In genomic region chr1:84687703-84688460, GRCh38 we compare ENCODE assay signal across 17 cellular contexts. TPM values are rescaled to one million over a fixed set of nuclear protein-coding genes. Genes with fewer than 3 reads are reported as not detected.
DNase-seq lines count a peak whose midpoint lies in the region; TF ChIP-seq lines count a peak whose summit lies in the region.
"Had no signal": no experiment of that assay in that cellular context is flagged by ENCODE, and none has a peak within 500 bp of the region (broad histone marks: within the 10 kb centered on the region; RNA-seq: fewer than 3 reads in every experiment).

No MANE protein-coding gene starts in this region.

- intact Hi-C loops in activated naive CD4-positive, alpha-beta T cell treated with anti-CD3 and anti-CD28 coated beads for 36 hours (cut with micrococcal nuclease) = loop anchor here (2.0 kb wide), 2 partner anchors 13 to 19 kb away; no protein-coding TSS in a partner anchor

- H3K4me3 ChIP-seq in AG04450 (ENCODE audit: low read depth, low read length) (peak overlapping the region; percentile 73), foreskin fibroblast (ENCODE audit: low read depth in 1 of 2, low read length in 2 of 2) (peak overlapping the region; percentile 69 to 73)
- H3K4me3 ChIP-seq: ascending aorta, psoas muscle had no signal

- H3K9me3 Mint-ChIP-seq in activated naive CD4-positive, alpha-beta T cell treated with anti-CD3 and anti-CD28 coated beads for 36 hours = no peaks in the 10 kb centered on the region
- H3K9me3 Mint-ChIP-seq: memory B cell; stimulated activated naive CD8-positive, alpha-beta T cell treated with anti-CD3 and anti-CD28 coated beads, Interleukin-15, amount 100 ng/mL, for 72 hours had no signal

- no peak overlapping the region for H3K4me3 Mint-ChIP-seq in activated naive CD4-positive, alpha-beta T cell treated with anti-CD3 and anti-CD28 coated beads for 36 hours

- TF ChIP-seq CTCF in AG04450 (IDR thresholded peaks at IDR 0.05; ENCODE audit: low read depth, low read length) = no peak
- TF ChIP-seq CTCF in foreskin fibroblast (IDR thresholded peaks at IDR 0.05; ENCODE audit: low read depth, low read length) = no peak

- H3K27ac Mint-ChIP-seq in activated naive CD4-positive, alpha-beta T cell treated with anti-CD3 and anti-CD28 coated beads for 36 hours = no peak overlapping the region
- H3K27ac Mint-ChIP-seq: memory B cell; stimulated activated naive CD8-positive, alpha-beta T cell treated with anti-CD3 and anti-CD28 coated beads, Interleukin-15, amount 100 ng/mL, for 72 hours had no signal

- no peak for DNase-seq in AG04450 (ENCODE audit: low read depth, low spot score)
- DNase-seq in GM04503 (ENCODE audit: low read depth) = peak; percentile 42
- peak; percentile 86 for DNase-seq in OCI-M1 (lab: John Stamatoyannopoulos, UW)
- peak; percentile 61 to 78 for DNase-seq in foreskin fibroblast
- no peak for DNase-seq in Ammon's horn (ENCODE audit: low spot score)
- no peak for DNase-seq in activated naive CD4-positive, alpha-beta T cell treated with anti-CD3 and anti-CD28 coated beads for 36 hours
- DNase-seq in NCI-H2227 treated with DMSO at 0.1 percent for 48 hours (lab: John Stamatoyannopoulos, UW) = no peak
- DNase-seq in RPMI8226 = no peak
- DNase-seq: effector memory CD4-positive, alpha-beta T cell; hippocampal formation; NCI-H446 treated with DMSO at 0.1 percent for 48 hours; psoas muscle; stimulated activated CD4-positive, alpha-beta T cell treated with anti-CD3 and anti-CD28 coated beads, Interleukin-4, amount 100 ng/mL, for 1 hour; stimulated activated naive CD8-positive, alpha-beta T cell treated with anti-CD3 and anti-CD28 coated beads, Interleukin-15, amount 100 ng/mL, for 72 hours had no signal

- no peak overlapping the region for H3K27ac ChIP-seq in AG04450 (ENCODE audit: low read depth, low read length)
- H3K27ac ChIP-seq: ascending aorta, C4-2B, psoas muscle had no signal

- H3K36me3 Mint-ChIP-seq in activated naive CD4-positive, alpha-beta T cell treated with anti-CD3 and anti-CD28 coated beads for 36 hours (ENCODE audit: low read depth) = no peaks in the 10 kb centered on the region

- POLR2A ChIA-PET in AG04450 (lab: Yijun Ruan, JAX) = no interaction called here

- H3K27me3 Mint-ChIP-seq in activated naive CD4-positive, alpha-beta T cell treated with anti-CD3 and anti-CD28 coated beads for 36 hours (ENCODE audit: low read depth) = peaks cover 3% of the 10 kb centered on the region
- H3K27me3 Mint-ChIP-seq: memory B cell; stimulated activated naive CD8-positive, alpha-beta T cell treated with anti-CD3 and anti-CD28 coated beads, Interleukin-15, amount 100 ng/mL, for 72 hours had no signal

- H3K4me1 Mint-ChIP-seq in activated naive CD4-positive, alpha-beta T cell treated with anti-CD3 and anti-CD28 coated beads for 36 hours (ENCODE audit: low read depth) = peaks cover 52% of the 10 kb centered on the region

- no peaks in the 10 kb centered on the region for H3K27me3 ChIP-seq in AG04450 (ENCODE audit: control insufficient read depth, insufficient read depth, low read length)
- H3K27me3 ChIP-seq: ascending aorta had no signal

- no peaks in the 10 kb centered on the region for H3K9me3 ChIP-seq in AG04450 (ENCODE audit: control insufficient read depth, insufficient read depth, low read length)
- H3K9me3 ChIP-seq: ascending aorta, psoas muscle had no signal

- CTCF ChIA-PET in AG04450 (lab: Charles Lee) = interaction anchor here (1.6 to 2.8 kb wide), 3 partner anchors 12 to 84 kb away, joined by 3 to 18 read pairs (median 8); no protein-coding TSS in a partner anchor
- CTCF ChIA-PET in activated naive CD4-positive, alpha-beta T cell treated with anti-CD3 and anti-CD28 coated beads for 36 hours (lab: Charles Lee) = interaction anchor here (2.0 to 3.6 kb wide), 3 partner anchors 19 to 66 kb away, joined by 5 to 11 read pairs (median 10); no protein-coding TSS in a partner anchor

RNA-seq across cellular contexts. Expression of gene SSX2IP, which starts 2.4 kb away (rescaled TPM):
- polyA plus RNA-seq in AG04450 (2011; rRNA removed) = 21.4 and 31.7 TPM in 2 replicates
- polyA minus RNA-seq in AG04450 (2011; rRNA and poly(A)+ RNA removed) = 9.4 and 21.1 TPM in 2 replicates
- total RNA-seq in activated naive CD4-positive, alpha-beta T cell treated with anti-CD3 and anti-CD28 coated beads for 36 hours = 10 to 100 TPM; 11.9 to 12.6 TPM

Comparison
In these comparisons a context has a peak if more than half of its experiments do, and no peak if none do; other contexts are left out.
1. DNase-seq: peak in GM04503 (single experiment), OCI-M1 (single experiment) and foreskin fibroblast (2 of 2); none in AG04450 (single experiment), Ammon's horn (single experiment), activated naive CD4-positive, alpha-beta T cell treated with anti-CD3 and anti-CD28 coated beads for 36 hours (single experiment), NCI-H2227 treated with DMSO at 0.1 percent for 48 hours (single experiment) and RPMI8226 (single experiment).